ENCODE assay signal across 22 cellular contexts in the genomic region with DNA sequence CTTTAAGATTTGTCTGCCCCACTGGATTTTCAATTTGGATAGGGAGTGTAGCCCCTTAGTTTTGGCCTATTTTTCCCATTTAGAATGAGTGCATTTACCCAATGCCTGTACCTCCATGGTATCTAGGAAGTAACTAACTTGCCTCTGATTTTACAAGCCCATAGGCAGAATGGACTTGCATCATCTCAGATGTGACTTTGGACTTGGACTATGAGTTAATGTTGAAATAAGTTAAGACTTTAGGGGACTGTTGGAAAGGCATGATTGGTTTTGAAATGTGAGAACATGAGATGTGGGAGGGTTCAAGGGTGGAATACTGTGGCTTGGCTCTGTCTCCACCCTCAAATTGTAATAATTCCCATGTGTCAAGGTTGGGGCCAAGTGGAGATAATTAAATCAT.
"Had no signal": no experiment of that assay in that cellular context is flagged by ENCODE, and none has a peak within 500 bp of the region (broad histone marks: within the 10 kb centered on the region; RNA-seq: fewer than 3 reads in every experiment).

No MANE protein-coding gene starts in this region.

- H3K27me3 ChIP-seq: hepatocyte, right atrium auricular region, sigmoid colon, spleen, suprapubic skin, tibial artery, upper lobe of right lung had no signal

- H3K9me3 ChIP-seq: lower lobe of right lung, psoas muscle, right atrium auricular region, sigmoid colon, suprapubic skin, thoracic aorta, tibial artery, upper lobe of right lung had no signal

- DNase-seq: islet precursor cell; left ventricle myocardium superior; lower lobe of right lung; mammary epithelial cell; mesenchymal stem cell; naive thymus-derived CD8-positive, alpha-beta T cell; nucleus accumbens; psoas muscle; sigmoid colon; small intestine; spleen; stimulated activated CD4-positive, alpha-beta T cell treated with anti-CD3 and anti-CD28 coated beads, Interleukin-4, amount 100 ng/mL, for 24 hours; stimulated activated naive CD4-positive, alpha-beta T cell; tibial artery; trophoblast cell; upper lobe of right lung had no signal

- H3K36me3 ChIP-seq: lower lobe of right lung, right atrium auricular region, sigmoid colon, spleen, suprapubic skin, thoracic aorta, tibial artery, upper lobe of right lung had no signal

- H3K27ac ChIP-seq: hepatocyte, lower lobe of right lung, parathyroid adenoma, psoas muscle, right atrium auricular region, sigmoid colon, spleen, suprapubic skin, thoracic aorta, tibial artery, upper lobe of right lung had no signal

- H3K4me1 ChIP-seq: lower lobe of right lung, parathyroid adenoma, psoas muscle, right atrium auricular region, sigmoid colon, spleen, suprapubic skin, tibial artery, upper lobe of right lung had no signal

- H3K4me3 ChIP-seq: hepatocyte, lower lobe of right lung, psoas muscle, right atrium auricular region, sigmoid colon, spleen, suprapubic skin, thoracic aorta, tibial artery, upper lobe of right lung had no signal

- ATAC-seq: left ventricle myocardium superior; lower lobe of right lung; naive thymus-derived CD8-positive, alpha-beta T cell; psoas muscle; stimulated activated effector memory CD8-positive, alpha-beta T cell treated with anti-CD3 and anti-CD28 coated beads, Interleukin-12 subunit alpha, Interleukin-12 subunit beta, amount 100 ng/mL, for 72 hours; upper lobe of right lung had no signal

- FAIRE-seq: small intestine had no signal
